In the genomic region with DNA sequence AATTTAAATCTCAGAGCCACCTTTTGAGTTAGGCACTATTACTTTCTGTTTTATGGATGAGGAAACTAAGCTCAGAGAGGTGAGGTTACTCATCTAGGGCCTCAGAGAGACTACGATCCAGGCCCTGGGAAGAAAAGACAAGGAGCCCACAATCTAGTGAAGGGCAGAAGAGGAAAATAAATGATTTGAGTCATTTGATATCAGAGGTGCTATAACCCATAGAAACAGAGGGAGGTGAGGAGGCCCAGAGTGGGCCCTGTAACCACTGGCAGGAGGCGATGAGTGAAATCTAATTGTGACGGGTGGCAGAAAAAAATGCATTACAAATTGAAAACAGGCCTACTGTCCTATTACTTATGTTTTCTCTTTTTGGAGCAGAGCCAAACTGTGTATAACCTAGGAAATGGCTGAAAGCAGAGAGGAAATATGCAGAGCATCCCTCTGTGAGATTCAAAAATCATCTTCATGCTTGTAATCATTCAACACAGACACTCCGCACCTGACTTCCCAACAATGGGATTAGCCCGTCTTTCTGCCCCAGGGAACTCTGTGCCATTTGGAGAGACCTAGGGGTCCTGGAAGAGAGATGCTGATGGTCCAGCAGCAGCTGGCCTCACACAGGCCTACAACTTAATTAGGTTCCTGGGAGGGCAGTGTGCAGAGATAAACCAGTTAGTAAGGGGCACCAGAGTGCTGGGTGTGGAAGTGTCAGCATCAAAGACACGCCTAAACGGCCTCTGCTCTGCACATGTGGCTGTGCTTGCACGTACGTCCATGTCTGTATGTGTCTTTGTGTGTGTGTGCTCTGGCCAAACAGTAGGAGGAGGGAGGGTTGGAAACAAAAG, we compare ENCODE assay signal across 1 cellular context.
TF ChIP-seq lines count a peak whose summit lies in the region.

No MANE protein-coding gene starts in this region.

TF ChIP-seq in SK-N-SH, 30 proteins besides CTCF, POLR2A, EP300 and RAD21 (continued from another document):
- TF ChIP-seq TCF12 (IDR thresholded peaks at IDR 0.05) (peak; percentile 90), EZH2phosphoT487 (IDR thresholded peaks at IDR 0.05; ENCODE audit: borderline replicate concordance, low read depth) (no peak), CHD2 (IDR thresholded peaks at IDR 0.05; ENCODE audit: low read length, partially characterized antibody) (peak; percentile 89), FOSL2 (IDR thresholded peaks at IDR 0.05; ENCODE audit: borderline replicate concordance, low read depth) (peak; percentile 22; the same call in 1 of the 2 replicates), POLR2AphosphoS5 (IDR thresholded peaks at IDR 0.05; ENCODE audit: low read depth, low read length) (0 out of 2 replicates have a peak, but pooled peaks have one; percentile 48), GATA2 (CRISPR knock-in tag; IDR thresholded peaks at IDR 0.05) (peak; percentile 94), NRF1 (IDR thresholded peaks at IDR 0.05; ENCODE audit: low read depth, low read length) (no peak), TEAD4 (IDR thresholded peaks at IDR 0.05; ENCODE audit: borderline replicate concordance, insufficient read depth) (peak; percentile 73; the same call in 1 of the 2 replicates), MEF2A (IDR thresholded peaks at IDR 0.05; ENCODE audit: borderline replicate concordance, low read depth) (0 out of 2 replicates have a peak, but pooled peaks have one; percentile 21), RCOR1 (IDR thresholded peaks at IDR 0.05; ENCODE audit: low read length) (peak; percentile 97), YY1 (IDR thresholded peaks at IDR 0.05; ENCODE audit: low read depth) (peak; percentile 63; the same call in 1 of the 2 replicates), RFX5 (IDR thresholded peaks at IDR 0.05; ENCODE audit: low read length) (peak; percentile 20; the same call in 1 of the 2 replicates), JUND (IDR thresholded peaks at IDR 0.05) (0 out of 2 replicates have a peak, but pooled peaks have one; percentile 28), FOXJ3 (CRISPR knock-in tag; IDR thresholded peaks at IDR 0.05) (peak; percentile 98), FOXM1 (IDR thresholded peaks at IDR 0.05; ENCODE audit: low read depth) (no peak), SIN3A (IDR thresholded peaks at IDR 0.05; ENCODE audit: borderline replicate concordance, low read depth, low read length) (no peak), NFIC (IDR thresholded peaks at IDR 0.05; ENCODE audit: borderline replicate concordance) (peak; percentile 85), GABPA (IDR thresholded peaks at IDR 0.05; ENCODE audit: low read depth) (no peak)
- TF ChIP-seq, protein P1, sequence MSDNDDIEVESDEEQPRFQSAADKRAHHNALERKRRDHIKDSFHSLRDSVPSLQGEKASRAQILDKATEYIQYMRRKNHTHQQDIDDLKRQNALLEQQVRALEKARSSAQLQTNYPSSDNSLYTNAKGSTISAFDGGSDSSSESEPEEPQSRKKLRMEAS (IDR thresholded peaks at IDR 0.05; ENCODE audit: low read depth): no peak
- TF ChIP-seq, protein P2, sequence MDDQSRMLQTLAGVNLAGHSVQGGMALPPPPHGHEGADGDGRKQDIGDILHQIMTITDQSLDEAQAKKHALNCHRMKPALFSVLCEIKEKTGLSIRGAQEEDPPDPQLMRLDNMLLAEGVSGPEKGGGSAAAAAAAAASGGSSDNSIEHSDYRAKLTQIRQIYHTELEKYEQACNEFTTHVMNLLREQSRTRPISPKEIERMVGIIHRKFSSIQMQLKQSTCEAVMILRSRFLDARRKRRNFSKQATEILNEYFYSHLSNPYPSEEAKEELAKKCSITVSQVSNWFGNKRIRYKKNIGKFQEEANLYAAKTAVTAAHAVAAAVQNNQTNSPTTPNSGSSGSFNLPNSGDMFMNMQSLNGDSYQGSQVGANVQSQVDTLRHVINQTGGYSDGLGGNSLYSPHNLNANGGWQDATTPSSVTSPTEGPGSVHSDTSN (IDR thresholded peaks at IDR 0.05): peak; percentile 83
- TF ChIP-seq, protein P3, sequence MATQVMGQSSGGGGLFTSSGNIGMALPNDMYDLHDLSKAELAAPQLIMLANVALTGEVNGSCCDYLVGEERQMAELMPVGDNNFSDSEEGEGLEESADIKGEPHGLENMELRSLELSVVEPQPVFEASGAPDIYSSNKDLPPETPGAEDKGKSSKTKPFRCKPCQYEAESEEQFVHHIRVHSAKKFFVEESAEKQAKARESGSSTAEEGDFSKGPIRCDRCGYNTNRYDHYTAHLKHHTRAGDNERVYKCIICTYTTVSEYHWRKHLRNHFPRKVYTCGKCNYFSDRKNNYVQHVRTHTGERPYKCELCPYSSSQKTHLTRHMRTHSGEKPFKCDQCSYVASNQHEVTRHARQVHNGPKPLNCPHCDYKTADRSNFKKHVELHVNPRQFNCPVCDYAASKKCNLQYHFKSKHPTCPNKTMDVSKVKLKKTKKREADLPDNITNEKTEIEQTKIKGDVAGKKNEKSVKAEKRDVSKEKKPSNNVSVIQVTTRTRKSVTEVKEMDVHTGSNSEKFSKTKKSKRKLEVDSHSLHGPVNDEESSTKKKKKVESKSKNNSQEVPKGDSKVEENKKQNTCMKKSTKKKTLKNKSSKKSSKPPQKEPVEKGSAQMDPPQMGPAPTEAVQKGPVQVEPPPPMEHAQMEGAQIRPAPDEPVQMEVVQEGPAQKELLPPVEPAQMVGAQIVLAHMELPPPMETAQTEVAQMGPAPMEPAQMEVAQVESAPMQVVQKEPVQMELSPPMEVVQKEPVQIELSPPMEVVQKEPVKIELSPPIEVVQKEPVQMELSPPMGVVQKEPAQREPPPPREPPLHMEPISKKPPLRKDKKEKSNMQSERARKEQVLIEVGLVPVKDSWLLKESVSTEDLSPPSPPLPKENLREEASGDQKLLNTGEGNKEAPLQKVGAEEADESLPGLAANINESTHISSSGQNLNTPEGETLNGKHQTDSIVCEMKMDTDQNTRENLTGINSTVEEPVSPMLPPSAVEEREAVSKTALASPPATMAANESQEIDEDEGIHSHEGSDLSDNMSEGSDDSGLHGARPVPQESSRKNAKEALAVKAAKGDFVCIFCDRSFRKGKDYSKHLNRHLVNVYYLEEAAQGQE (IDR thresholded peaks at IDR 0.05; ENCODE audit: low read depth, low read length): no peak
- TF ChIP-seq, protein P4, sequence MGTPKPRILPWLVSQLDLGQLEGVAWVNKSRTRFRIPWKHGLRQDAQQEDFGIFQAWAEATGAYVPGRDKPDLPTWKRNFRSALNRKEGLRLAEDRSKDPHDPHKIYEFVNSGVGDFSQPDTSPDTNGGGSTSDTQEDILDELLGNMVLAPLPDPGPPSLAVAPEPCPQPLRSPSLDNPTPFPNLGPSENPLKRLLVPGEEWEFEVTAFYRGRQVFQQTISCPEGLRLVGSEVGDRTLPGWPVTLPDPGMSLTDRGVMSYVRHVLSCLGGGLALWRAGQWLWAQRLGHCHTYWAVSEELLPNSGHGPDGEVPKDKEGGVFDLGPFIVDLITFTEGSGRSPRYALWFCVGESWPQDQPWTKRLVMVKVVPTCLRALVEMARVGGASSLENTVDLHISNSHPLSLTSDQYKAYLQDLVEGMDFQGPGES (IDR thresholded peaks at IDR 0.05; ENCODE audit: low read depth, low read length): no peak
- TF ChIP-seq, protein P5, sequence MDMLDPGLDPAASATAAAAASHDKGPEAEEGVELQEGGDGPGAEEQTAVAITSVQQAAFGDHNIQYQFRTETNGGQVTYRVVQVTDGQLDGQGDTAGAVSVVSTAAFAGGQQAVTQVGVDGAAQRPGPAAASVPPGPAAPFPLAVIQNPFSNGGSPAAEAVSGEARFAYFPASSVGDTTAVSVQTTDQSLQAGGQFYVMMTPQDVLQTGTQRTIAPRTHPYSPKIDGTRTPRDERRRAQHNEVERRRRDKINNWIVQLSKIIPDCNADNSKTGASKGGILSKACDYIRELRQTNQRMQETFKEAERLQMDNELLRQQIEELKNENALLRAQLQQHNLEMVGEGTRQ (IDR thresholded peaks at IDR 0.05; ENCODE audit: borderline replicate concordance, low read depth, low read length): no peak
